11 cellular contexts compared by ENCODE assay signal in the genomic region with DNA sequence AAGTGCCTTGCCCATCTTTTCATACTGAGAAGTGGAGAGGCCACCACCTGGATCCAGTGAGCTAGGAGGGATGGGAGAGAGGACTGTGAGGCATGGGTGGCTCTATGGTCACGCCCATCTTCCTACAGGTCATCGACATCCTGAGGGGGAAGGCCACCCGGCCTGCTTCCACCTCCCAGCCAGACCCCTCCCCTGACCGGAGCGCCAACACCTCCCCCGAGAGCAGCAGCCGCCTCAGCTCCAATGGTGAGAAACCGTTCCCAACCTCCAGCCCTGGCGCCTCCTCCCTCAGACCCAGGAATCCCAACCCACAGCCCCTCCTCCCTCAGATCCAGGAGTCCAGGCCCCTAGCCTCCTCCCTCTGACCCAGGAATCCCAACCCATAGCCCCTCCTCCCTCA. TPM values are rescaled to one million over a fixed set of nuclear protein-coding genes. Genes with fewer than 3 reads are reported as not detected.
DNase-seq lines count a peak whose midpoint lies in the region; ATAC-seq, FAIRE-seq and TF ChIP-seq lines count a peak whose summit lies in the region.
"Had no signal": no experiment of that assay in that cellular context is flagged by ENCODE, and none has a peak within 500 bp of the region (broad histone marks: within the 10 kb centered on the region; RNA-seq: fewer than 3 reads in every experiment).

No MANE protein-coding gene starts in this region.

- H3K27me3 ChIP-seq in dorsolateral prefrontal cortex (no peaks in the 10 kb centered on the region), mucosa of stomach (ENCODE audit: control insufficient read depth, insufficient read depth, low read length) (no peaks in the 10 kb centered on the region), transverse colon (no peaks in the 10 kb centered on the region)

- no peaks in the 10 kb centered on the region for H3K9me3 Mint-ChIP-seq in activated T-cell treated with anti-CD3 and anti-CD28 coated beads, Interleukin-2, amount 50 U/mL, for 72 hours
- H3K9me3 Mint-ChIP-seq: CD8-positive, alpha-beta T cell had no signal

- WGBS in transverse colon (ENCODE audit: low coverage in 1 of 2), 2 donors, result 85% methylated on average over 7 of the region's 9 CpGs; no CpG with 5 or more reads in 1 of the 2 donors

- H3K9me3 ChIP-seq in mucosa of stomach (ENCODE audit: control insufficient read depth, low read length), result no peaks in the 10 kb centered on the region
- H3K9me3 ChIP-seq in transverse colon, result no peaks in the 10 kb centered on the region

- H3K27ac ChIP-seq in dorsolateral prefrontal cortex, result peak overlapping the region in 22 of 59 donors; percentile 14 to 81 (median 58)
- H3K27ac ChIP-seq in transverse colon, result peak overlapping the region; percentile 96 to 99 (median 98)

- TF ChIP-seq EP300 in transverse colon (IDR thresholded peaks at IDR 0.05; ENCODE audit: low read depth), result no peak

- H3K36me3 ChIP-seq in mucosa of stomach (ENCODE audit: control insufficient read depth, insufficient read depth, low read length) (no peaks in the 10 kb centered on the region), transverse colon (peaks cover 0 to 7% (median 2%) of the 10 kb centered on the region in 4 donors)

- no peak for ATAC-seq in activated T-cell treated with anti-CD3 and anti-CD28 coated beads, Interleukin-2, amount 50 U/mL, for 72 hours (replicated peaks in 1 of 2)
- ATAC-seq in GM18861 (IDR thresholded peaks at IDR 0.05; ENCODE audit: unreplicated experiment), result no peak
- ATAC-seq in stimulated activated naive CD8-positive, alpha-beta T cell treated with anti-CD3 and anti-CD28 coated beads, Interleukin-15, Interleukin-2, amounts not matched to agents 100 U/mL and 50 U/mL, for 24 hours, result no peak
- ATAC-seq: CD8-positive, alpha-beta T cell had no signal

- intact Hi-C loops in dorsolateral prefrontal cortex (cut with DNase I) (no loop called here), transverse colon (cut with DNase I; ENCODE audit: low total_unique reads) (no loop called here)

- no peaks in the 10 kb centered on the region for H3K27me3 Mint-ChIP-seq in activated T-cell treated with anti-CD3 and anti-CD28 coated beads, Interleukin-2, amount 50 U/mL, for 72 hours (ENCODE audit: low read depth)

- in situ Hi-C loops in transverse colon (cut with MboI; ENCODE audit: low pct_ligation_motif_present in 1 of 4, low pct_unique_long_range_greater_than_20kb in 1 of 4, low sequenced_read_pairs in 3 of 4), result no loop called here

- peak overlapping the region; percentile 18 for H3K9ac ChIP-seq in mucosa of stomach (ENCODE audit: low read length)

- H3K4me1 ChIP-seq in mucosa of stomach (ENCODE audit: control insufficient read depth, insufficient read depth, low read length) (peaks cover 52% of the 10 kb centered on the region), transverse colon (peaks cover 31 to 60% (median 50%) of the 10 kb centered on the region in 4 donors)

- H3K4me1 Mint-ChIP-seq in activated T-cell treated with anti-CD3 and anti-CD28 coated beads, Interleukin-2, amount 50 U/mL, for 72 hours (ENCODE audit: low read depth), result peaks cover 50% of the 10 kb centered on the region

- H3K4me3 ChIP-seq in dorsolateral prefrontal cortex, result peak overlapping the region in 58 of 59 donors; percentile 25 to 77 (median 62)
- H3K4me3 ChIP-seq in mucosa of stomach (ENCODE audit: low read length), result no peak overlapping the region
- H3K4me3 ChIP-seq in transverse colon, result peak overlapping the region in 1 of 4 donors; percentile 45

- TF ChIP-seq CTCF in dorsolateral prefrontal cortex (IDR thresholded peaks at IDR 0.05 in 54 of 56, conservative IDR thresholded peaks at IDR 0.05 in 2 of 56; ENCODE audit: low read depth in 1 of 56, partially characterized antibody in 56 of 56) (no peak), transverse colon (IDR thresholded peaks at IDR 0.05) (no peak)

- no peak for FAIRE-seq in GM12891 (lab: Jason Lieb, UNC)

- TF ChIP-seq POLR2A in transverse colon (IDR thresholded peaks at IDR 0.05) (no peak), GM12891 (IDR thresholded peaks at IDR 0.05; ENCODE audit: low read depth, low read length) (no peak)

- peak overlapping the region in 1 of 2 donors; percentile 3 for H3K4me3 Mint-ChIP-seq in activated T-cell treated with anti-CD3 and anti-CD28 coated beads, Interleukin-2, amount 50 U/mL, for 72 hours
- H3K4me3 Mint-ChIP-seq: CD8-positive, alpha-beta T cell had no signal

- no peak for DNase-seq in activated T-cell treated with anti-CD3 and anti-CD28 coated beads, Interleukin-2, amount 50 U/mL, for 72 hours
- no peak for DNase-seq in activated T-cell treated with anti-CD3 and anti-CD28 coated beads, Interleukin-2, amount 50 U/mL, for 48 hours
- DNase-seq in dorsolateral prefrontal cortex (no peak), transverse colon (no peak), GM12891 (ENCODE audit: insufficient read length, low spot score) (no peak)
- DNase-seq in stimulated activated naive CD8-positive, alpha-beta T cell treated with anti-CD3 and anti-CD28 coated beads, Interleukin-15, Interleukin-2, amounts not matched to agents 100 U/mL and 50 U/mL, for 24 hours, result no peak
- DNase-seq: CD8-positive, alpha-beta T cell; kidney glomerular epithelial cell; NCI-H1417 treated with DMSO at 0.1 percent for 48 hours had no signal

- peaks cover 29 to 30% of the 10 kb centered on the region in 2 donors for H3K36me3 Mint-ChIP-seq in activated T-cell treated with anti-CD3 and anti-CD28 coated beads, Interleukin-2, amount 50 U/mL, for 72 hours (ENCODE audit: insufficient read depth in 2 of 2)

- H3K27ac Mint-ChIP-seq in activated T-cell treated with anti-CD3 and anti-CD28 coated beads, Interleukin-2, amount 50 U/mL, for 72 hours, result peak overlapping the region; percentile 68

TF ChIP-seq in GM12891, 5 proteins besides CTCF, POLR2A, EP300 and RAD21:
- TF ChIP-seq PAX5 (IDR thresholded peaks at IDR 0.05; ENCODE audit: insufficient read depth, low read length, severe bottlenecking), result no peak
- no peak for TF ChIP-seq TAF1 (IDR thresholded peaks at IDR 0.05; ENCODE audit: low read depth, low read length)
- TF ChIP-seq POLR2AphosphoS5 (IDR thresholded peaks at IDR 0.05; ENCODE audit: low read depth, low read length), result no peak
- no peak for TF ChIP-seq POU2F2 (IDR thresholded peaks at IDR 0.05; ENCODE audit: low read depth, low read length)
- TF ChIP-seq SPI1 (IDR thresholded peaks at IDR 0.05; ENCODE audit: low read depth, low read length), result no peak
TF ChIP-seq in GM12891: peak in this region for 0.

RNA-seq across cellular contexts. Expression of gene BCL3, which starts 10.1 kb away (rescaled TPM):
- 100 to 1,000 TPM; 192 to 208 TPM for total RNA-seq in activated T-cell treated with anti-CD3 and anti-CD28 coated beads, Interleukin-2, amount 50 U/mL, for 72 hours
- 10 to 100 TPM in 70 of 120 experiments, 1 to 10 TPM in 50; 2.5 to 26.7 (median 10.7) TPM for total RNA-seq in dorsolateral prefrontal cortex
- total RNA-seq in transverse colon, result 100 to 1,000 TPM in 1 of 4 donors, 10 to 100 TPM in 3; 43.8 to 181 (median 69.5) TPM
- 16.1 TPM for polyA plus RNA-seq in GM12891 (2012; ENCODE audit: low read depth, missing spikeins)

RNA-seq across cellular contexts. Expression of gene CBLC, which starts 19.1 kb away (rescaled TPM):
- not detected for total RNA-seq in activated T-cell treated with anti-CD3 and anti-CD28 coated beads, Interleukin-2, amount 50 U/mL, for 72 hours
- under 1 TPM in 31 of 120 experiments, not detected in 89; 0.31 to 0.90 (median 0.44) TPM for total RNA-seq in dorsolateral prefrontal cortex
- 100 to 1,000 TPM in 3 of 4 donors, 10 to 100 TPM in 1; 96.1 to 210 (median 145) TPM for total RNA-seq in transverse colon
- not detected for polyA plus RNA-seq in GM12891 (2012; ENCODE audit: low read depth, missing spikeins)
- total RNA-seq: CD8-positive, alpha-beta T cell had no signal

RNA-seq across cellular contexts. Expression of gene BCAM, which starts 50.3 kb away (rescaled TPM):
- under 1 TPM in 1 of 2 donors, not detected in 1; 0.21 TPM for total RNA-seq in activated T-cell treated with anti-CD3 and anti-CD28 coated beads, Interleukin-2, amount 50 U/mL, for 72 hours
- total RNA-seq in dorsolateral prefrontal cortex (10 to 100 TPM in 119 of 120 experiments, 1 to 10 TPM in 1; 9.2 to 58.9 (median 22.6) TPM), transverse colon (10 to 100 TPM in 3 of 4 donors, 1 to 10 TPM in 1; 7.9 to 95.1 (median 23.1) TPM)
- polyA plus RNA-seq in GM12891 (2012; ENCODE audit: low read depth, missing spikeins), result not detected
- total RNA-seq: CD8-positive, alpha-beta T cell had no signal

RNA-seq across cellular contexts. Expression of gene CEACAM16, which starts 59.6 kb away (rescaled TPM):
- not detected for total RNA-seq in activated T-cell treated with anti-CD3 and anti-CD28 coated beads, Interleukin-2, amount 50 U/mL, for 72 hours
- not detected for total RNA-seq in dorsolateral prefrontal cortex
- total RNA-seq in transverse colon, result not detected
- 0.05 TPM for polyA plus RNA-seq in GM12891 (2012; ENCODE audit: low read depth, missing spikeins)
- total RNA-seq: CD8-positive, alpha-beta T cell had no signal

Comparison
In these comparisons a context has a peak if more than half of its experiments do, and no peak if none do; other contexts are left out.
1. RNA of gene CBLC, which starts 19.1 kb away (total RNA-seq): 96.1 to 210 TPM in transverse colon; 0.31 to 0.90 TPM in dorsolateral prefrontal cortex and not detected in activated T-cell treated with anti-CD3 and anti-CD28 coated beads, Interleukin-2, amount 50 U/mL, for 72 hours; every median in the first group is over 10 times any median in the second.
2. RNA of gene BCAM, which starts 50.3 kb away (total RNA-seq): 7.9 to 95.1 TPM in transverse colon and 9.2 to 58.9 TPM in dorsolateral prefrontal cortex; 0.21 TPM in activated T-cell treated with anti-CD3 and anti-CD28 coated beads, Interleukin-2, amount 50 U/mL, for 72 hours; every median in the first group is over 4 times any median in the second.